In the genomic region with DNA sequence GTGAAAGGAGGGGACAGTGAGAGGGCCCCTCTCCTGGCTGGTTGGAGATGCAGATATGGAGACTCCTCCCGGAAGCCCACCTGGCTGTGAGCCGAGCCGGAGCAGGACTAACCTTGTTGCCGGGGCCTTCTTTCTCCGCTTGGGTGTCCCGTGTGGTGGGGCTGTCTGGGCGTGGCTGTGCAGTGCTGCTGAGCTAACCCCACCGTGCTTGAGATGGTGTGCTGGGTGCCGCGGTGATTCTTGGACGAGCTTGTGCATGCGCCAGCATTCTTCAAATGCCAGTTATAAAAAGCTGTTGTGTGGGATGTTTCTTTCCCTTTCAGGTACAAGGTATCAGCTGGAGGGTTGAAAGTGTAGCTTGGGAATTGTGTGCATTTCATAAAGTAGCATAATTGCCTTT, we compare ENCODE assay signal across 11 cellular contexts. TPM values are rescaled to one million over a fixed set of nuclear protein-coding genes. Genes with fewer than 3 reads are reported as not detected.
DNase-seq lines count a peak whose midpoint lies in the region; ATAC-seq, FAIRE-seq and TF ChIP-seq lines count a peak whose summit lies in the region.
"Had no signal": no experiment of that assay in that cellular context is flagged by ENCODE, and none has a peak within 500 bp of the region (broad histone marks: within the 10 kb centered on the region; RNA-seq: fewer than 3 reads in every experiment).

No MANE protein-coding gene starts in this region.

- TF ChIP-seq CTCF in AG10803 (conservative IDR thresholded peaks at IDR 0.05; ENCODE audit: low read length) (no peak), cardiac muscle cell (IDR thresholded peaks at IDR 0.05; ENCODE audit: low read depth, low read length) (no peak), pancreas (IDR thresholded peaks at IDR 0.05) (no peak), ascending aorta (IDR thresholded peaks at IDR 0.05) (no peak)

- ATAC-seq in pancreas, result peak; percentile 26 to 46 (median 45)

- no peaks in the 10 kb centered on the region for H3K9me3 ChIP-seq in cardiac muscle cell (ENCODE audit: low read depth)
- H3K9me3 ChIP-seq in pancreas, result no peaks in the 10 kb centered on the region
- H3K9me3 ChIP-seq in ascending aorta, result no peaks in the 10 kb centered on the region
- H3K9me3 ChIP-seq in MG63, result no peaks in the 10 kb centered on the region
- H3K9me3 ChIP-seq: HAP-1, right lobe of liver had no signal

- H3K27me3 ChIP-seq in cardiac muscle cell (no peaks in the 10 kb centered on the region), pancreas (no peaks in the 10 kb centered on the region), ascending aorta (no peaks in the 10 kb centered on the region), MG63 (no peaks in the 10 kb centered on the region)
- H3K27me3 ChIP-seq: right lobe of liver had no signal

- intact Hi-C loops in pancreas (cut with DNase I), result no loop called here
- intact Hi-C loops in ascending aorta (cut with DNase I), result no loop called here

- 47 to 57% methylated on average over 12 of the region's 12 CpGs for WGBS in pancreas, 2 donors

- DNase-seq in AG10803 (ENCODE audit: low read depth) (peak; percentile 18), amniotic epithelial cell (ENCODE audit: low read depth) (peak; percentile 54), cardiac muscle cell (ENCODE audit: low read depth in 1 of 2, low spot score in 1 of 2) (peak in 1 of 2 donors; percentile 26), pancreas (no peak), ascending aorta (ENCODE audit: low spot score in 2 of 2) (no peak), NCI-H187 (lab: John Stamatoyannopoulos, UW) (no peak), MG63 (no peak), middle frontal gyrus (ENCODE audit: extremely low spot score, low spot score) (no peak)
- DNase-seq: NK-92 treated with Interleukin-12 subunit alpha and Interleukin-12 subunit beta, amount 100 ng/mL, for 24 hours; right lobe of liver had no signal

- H3K4me1 ChIP-seq in cardiac muscle cell (ENCODE audit: low read depth), result peaks cover 30% of the 10 kb centered on the region
- H3K4me1 ChIP-seq in pancreas, result peaks cover 0 to 4% (median 3%) of the 10 kb centered on the region in 3 donors
- H3K4me1 ChIP-seq in ascending aorta, result peaks cover 9 to 30% of the 10 kb centered on the region in 2 donors
- H3K4me1 ChIP-seq: HAP-1 had no signal

- FAIRE-seq in pancreas (lab: Jason Lieb, UNC), result no peak

- H3K27ac ChIP-seq in cardiac muscle cell, result peak overlapping the region; percentile 40
- H3K27ac ChIP-seq in pancreas, result peak overlapping the region in 1 of 4 donors; percentile 17
- peak overlapping the region in 1 of 2 donors; percentile 19 for H3K27ac ChIP-seq in ascending aorta
- H3K27ac ChIP-seq: right lobe of liver had no signal

- H3K4me3 ChIP-seq in AG10803 (ENCODE audit: low read length) (no peak overlapping the region), cardiac muscle cell (no peak overlapping the region), pancreas (no peak overlapping the region), ascending aorta (peak overlapping the region in 1 of 2 donors; percentile 13), MG63 (no peak overlapping the region)
- H3K4me3 ChIP-seq: HAP-1, right lobe of liver had no signal

- H3K36me3 ChIP-seq in cardiac muscle cell, result peaks cover 16% of the 10 kb centered on the region
- H3K36me3 ChIP-seq in pancreas, result peaks cover 0 to 26% (median 10%) of the 10 kb centered on the region in 3 donors
- peaks cover 31 to 40% of the 10 kb centered on the region in 2 donors for H3K36me3 ChIP-seq in ascending aorta
- peaks cover 56% of the 10 kb centered on the region for H3K36me3 ChIP-seq in MG63

RNA-seq across cellular contexts. Expression of a gene that starts 24.6 kb away (rescaled TPM):
- 48.9 and 66.4 TPM in 2 replicates for total RNA-seq in cardiac muscle cell
- 320 and 353 TPM in 2 replicates for polyA plus RNA-seq in cardiac muscle cell
- 100 to 1,000 TPM in 1 of 6 donors, 10 to 100 TPM in 5; 62.7 to 137 (median 81.8) TPM for total RNA-seq in pancreas
- polyA plus RNA-seq in pancreas, result 100 to 1,000 TPM in 1 of 2 donors, 10 to 100 TPM in 1; 92.7 to 149 TPM
- total RNA-seq in ascending aorta, result 96.3 TPM
- 20.8 and 31.9 TPM in 2 replicates for total RNA-seq in MG63 (2014; rRNA removed; shearing (Covaris generic); ENCODE audit: low replicate concordance)

RNA-seq across cellular contexts. Expression of a gene that starts 48.8 kb away (rescaled TPM):
- total RNA-seq in cardiac muscle cell (20.9 and 22.3 TPM in 2 replicates), pancreas (10 to 100 TPM in 3 of 6 donors, 1 to 10 TPM in 3; 7.8 to 15.3 (median 9.9) TPM), ascending aorta (5.2 TPM)
- polyA plus RNA-seq in cardiac muscle cell (18.9 and 27.0 TPM in 2 replicates), pancreas (10 to 100 TPM in 1 of 2 donors, 1 to 10 TPM in 1; 10.0 to 16.7 TPM)
- 15.6 and 59.1 TPM in 2 replicates for total RNA-seq in MG63 (2014; rRNA removed; shearing (Covaris generic); ENCODE audit: low replicate concordance)

RNA-seq across cellular contexts. Expression of a gene that starts 50.2 kb away (rescaled TPM):
- total RNA-seq in cardiac muscle cell, result 15.2 and 21.4 TPM in 2 replicates
- polyA plus RNA-seq in cardiac muscle cell, result 9.7 and 10.2 TPM in 2 replicates
- 1 to 10 TPM; 5.9 to 9.9 (median 8.2) TPM for total RNA-seq in pancreas
- polyA plus RNA-seq in pancreas, result 1 to 10 TPM; 3.2 to 4.7 TPM
- 13.0 TPM for total RNA-seq in ascending aorta
- 19.8 and 44.1 TPM in 2 replicates for total RNA-seq in MG63 (2014; rRNA removed; shearing (Covaris generic); ENCODE audit: low replicate concordance)

Comparison
In these comparisons a context has a peak if more than half of its experiments do, and no peak if none do; other contexts are left out.
1. DNase-seq: peak in AG10803 (single experiment) and amniotic epithelial cell (single experiment); none in pancreas (0 of 6), ascending aorta (0 of 2), NCI-H187 (0 of 2), MG63 (single experiment) and middle frontal gyrus (single experiment).